Comparison of ENCODE assay signal across 21 cellular contexts in genomic region chrX:3516051-3516541, GRCh38.
DNase-seq lines count a peak whose midpoint lies in the region; ATAC-seq and TF ChIP-seq lines count a peak whose summit lies in the region.
"Had no signal": no experiment of that assay in that cellular context is flagged by ENCODE, and none has a peak within 500 bp of the region (broad histone marks: within the 10 kb centered on the region; RNA-seq: fewer than 3 reads in every experiment).

No MANE protein-coding gene starts in this region.

- H3K27me3 Mint-ChIP-seq in MCF 10A (ENCODE audit: insufficient read depth, unreplicated experiment), result no peaks in the 10 kb centered on the region

- DNase-seq in MCF 10A (ENCODE audit: unreplicated experiment) (peak; percentile 35), breast epithelium (ENCODE audit: low spot score in 2 of 2) (no peak), adipocyte (ENCODE audit: low read depth) (peak; percentile 60), fibroblast of pulmonary artery (ENCODE audit: low read depth) (peak; percentile 70), hepatic stellate cell (ENCODE audit: low spot score) (no peak), DMS 273 treated with DMSO at 0.1 percent for 48 hours (lab: John Stamatoyannopoulos, UW) (no peak)
- DNase-seq: activated CD4-positive, alpha-beta T cell treated with anti-CD3 and anti-CD28 coated beads for 4 hours; activated naive CD4-positive, alpha-beta T cell treated with anti-CD3 and anti-CD28 coated beads for 36 hours; activated T-cell treated with anti-CD3 and anti-CD28 coated beads, Interleukin-2, amount 50 U/mL, for 48 hours; Calu3; effector CD8-positive, alpha-beta T cell; erythroblast; H9; NCI-H69; right lobe of liver; SIG-M5; T-helper 1 cell; upper lobe of right lung had no signal

- H3K36me3 Mint-ChIP-seq in MCF 10A (ENCODE audit: insufficient read depth, unreplicated experiment), result no peaks in the 10 kb centered on the region

- ATAC-seq in HG02623 (IDR thresholded peaks at IDR 0.05; ENCODE audit: unreplicated experiment), result no peak
- ATAC-seq: right lobe of liver, upper lobe of right lung had no signal

- no peak overlapping the region for H3K9ac ChIP-seq in adipocyte (ENCODE audit: low read length)
- H3K9ac ChIP-seq in skeletal muscle satellite cell (ENCODE audit: low read depth, low read length), result peak overlapping the region; percentile 23

- H3K4me1 Mint-ChIP-seq in MCF 10A (ENCODE audit: insufficient read depth, unreplicated experiment), result peaks cover 27% of the 10 kb centered on the region
- H3K4me1 Mint-ChIP-seq: nephron had no signal

- no peaks in the 10 kb centered on the region for H3K9me3 Mint-ChIP-seq in MCF 10A (ENCODE audit: unreplicated experiment)
- H3K9me3 Mint-ChIP-seq: activated naive CD4-positive, alpha-beta T cell treated with anti-CD3 and anti-CD28 coated beads for 36 hours; H9 had no signal

- peak overlapping the region; percentile 10 for H3K4me2 ChIP-seq in skeletal muscle satellite cell (ENCODE audit: low read length)

- no peak overlapping the region for H3K27ac ChIP-seq in breast epithelium
- H3K27ac ChIP-seq: right lobe of liver, upper lobe of right lung had no signal

- POLR2A ChIA-PET in MCF 10A (lab: Yijun Ruan, JAX), result no interaction called here

- no peak overlapping the region for H3K4me3 Mint-ChIP-seq in MCF 10A (ENCODE audit: unreplicated experiment)
- H3K4me3 Mint-ChIP-seq: activated naive CD4-positive, alpha-beta T cell treated with anti-CD3 and anti-CD28 coated beads for 36 hours; H9; nephron had no signal

- H3K9me3 ChIP-seq in breast epithelium (no peaks in the 10 kb centered on the region), adipocyte (ENCODE audit: control insufficient read depth, low read length) (no peaks in the 10 kb centered on the region), skeletal muscle satellite cell (replicated peaks; ENCODE audit: low read length) (no peaks in the 10 kb centered on the region)
- H3K9me3 ChIP-seq: right lobe of liver, upper lobe of right lung had no signal

- intact Hi-C loops in MCF 10A (cut with micrococcal nuclease), result loop anchor here (10.0 kb wide), 1 partner anchor 251 kb away; no protein-coding TSS in a partner anchor
- intact Hi-C loops in breast epithelium (cut with DNase I; ENCODE audit: low total_unique reads), result no loop called here

- no TSS peak for BruUV-seq in MCF 10A (replicated peaks; lab: Mats Ljungman, UMichigan)

- H3K4me1 ChIP-seq in breast epithelium, result no peaks in the 10 kb centered on the region
- peaks cover 27% of the 10 kb centered on the region for H3K4me1 ChIP-seq in adipocyte (ENCODE audit: control insufficient read depth, insufficient read depth, low read length)
- peaks cover 30% of the 10 kb centered on the region for H3K4me1 ChIP-seq in skeletal muscle satellite cell (ENCODE audit: control insufficient read depth, insufficient read depth, low read length)
- H3K4me1 ChIP-seq: right lobe of liver, upper lobe of right lung had no signal

- TF ChIP-seq CTCF in MCF 10A (IDR thresholded peaks at IDR 0.05; ENCODE audit: unreplicated experiment), result no peak
- no peak for TF ChIP-seq CTCF in breast epithelium (IDR thresholded peaks at IDR 0.05)
- TF ChIP-seq CTCF in fibroblast of pulmonary artery (IDR thresholded peaks at IDR 0.05; ENCODE audit: low read length, missing control alignments), result no peak

- H3K27ac Mint-ChIP-seq in MCF 10A (ENCODE audit: low read depth, unreplicated experiment), result no peak overlapping the region
- H3K27ac Mint-ChIP-seq: activated naive CD4-positive, alpha-beta T cell treated with anti-CD3 and anti-CD28 coated beads for 36 hours; H9; nephron had no signal

- H3K27me3 ChIP-seq in breast epithelium (no peaks in the 10 kb centered on the region), adipocyte (replicated peaks; ENCODE audit: control insufficient read depth, insufficient read depth, low read length) (no peaks in the 10 kb centered on the region), skeletal muscle satellite cell (ENCODE audit: control insufficient read depth, insufficient read depth, low read length) (no peaks in the 10 kb centered on the region)
- H3K27me3 ChIP-seq: right lobe of liver, upper lobe of right lung had no signal

- no peak overlapping the region for H3K4me3 ChIP-seq in breast epithelium
- H3K4me3 ChIP-seq in adipocyte (ENCODE audit: low read length), result no peak overlapping the region
- H3K4me3 ChIP-seq in fibroblast of pulmonary artery (replicated peaks; ENCODE audit: low read depth, low read length), result no peak overlapping the region
- no peak overlapping the region for H3K4me3 ChIP-seq in skeletal muscle satellite cell (ENCODE audit: low read length)
- H3K4me3 ChIP-seq: right lobe of liver, upper lobe of right lung had no signal

- CTCF ChIA-PET in MCF 10A (lab: Yijun Ruan, JAX), result no interaction called here

- H3K36me3 ChIP-seq in breast epithelium (no peaks in the 10 kb centered on the region), adipocyte (ENCODE audit: control insufficient read depth, insufficient read depth, low read length, severe bottlenecking) (no peaks in the 10 kb centered on the region), skeletal muscle satellite cell (ENCODE audit: insufficient read depth, low read length) (no peaks in the 10 kb centered on the region)
- H3K36me3 ChIP-seq: right lobe of liver, upper lobe of right lung had no signal

- TF ChIP-seq POLR2A in breast epithelium (IDR thresholded peaks at IDR 0.05), result no peak

Comparison
In these comparisons a context has a peak if more than half of its experiments do, and no peak if none do; other contexts are left out.
1. DNase-seq: peak in MCF 10A (single experiment), adipocyte (single experiment) and fibroblast of pulmonary artery (single experiment); none in breast epithelium (0 of 2), hepatic stellate cell (single experiment) and DMS 273 treated with DMSO at 0.1 percent for 48 hours (single experiment).